Comparison of ENCODE assay signal across 11 cellular contexts in the genomic region with DNA sequence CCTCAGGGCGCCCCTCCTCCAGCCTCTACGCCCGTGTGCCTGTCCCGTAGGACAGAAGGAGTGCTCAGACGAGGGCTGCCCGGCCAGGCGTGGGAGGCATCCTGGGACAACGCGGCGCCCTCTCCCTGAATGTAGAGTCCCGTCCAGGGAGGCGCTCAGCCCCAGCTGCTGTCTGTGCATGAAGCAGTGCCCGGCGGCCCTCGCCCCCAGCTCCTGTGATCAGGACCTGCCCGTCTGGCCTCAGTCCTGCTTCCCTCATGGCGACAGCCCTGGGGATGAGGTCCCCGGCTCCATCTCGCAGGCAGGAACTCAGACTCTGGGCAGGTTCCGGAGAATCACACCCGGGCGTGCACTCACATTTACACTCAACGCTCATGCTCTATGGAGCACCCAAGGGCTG. TPM values are rescaled to one million over a fixed set of nuclear protein-coding genes. Genes with fewer than 3 reads are reported as not detected.
"Had no signal": no experiment of that assay in that cellular context is flagged by ENCODE, and none has a peak within 500 bp of the region (broad histone marks: within the 10 kb centered on the region; RNA-seq: fewer than 3 reads in every experiment).

No MANE protein-coding gene starts in this region.

- H3K27ac ChIP-seq: HL-60 had no signal

- H3K36me3 ChIP-seq: HAP-1 had no signal

- ATAC-seq: HCT116, HepG2, K562 had no signal

- H3K4me1 ChIP-seq: HAP-1 had no signal

- H3K27ac Mint-ChIP-seq: HFFc6 had no signal

- H3K9me3 ChIP-seq: HAP-1 had no signal

- H3K4me3 ChIP-seq: HAP-1, K562 had no signal

- H3K4me3 Mint-ChIP-seq: HFFc6 had no signal

- DNase-seq: GOT3, H7, HFFc6, KG1 had no signal

RNA-seq across cellular contexts. Expression of a gene that starts 24.9 kb away (rescaled TPM):
- total RNA-seq: H4, HepG2, HFFc6, HT1080 had no signal
- polyA plus RNA-seq: HepG2 had no signal

RNA-seq across cellular contexts. Expression of a gene that starts 32.5 kb away (rescaled TPM):
- total RNA-seq: H4, HepG2, HFFc6 had no signal
- polyA plus RNA-seq: HepG2 had no signal

RNA-seq across cellular contexts. Expression of a gene that starts 45.1 kb away (rescaled TPM):
- total RNA-seq: HepG2, HT1080 had no signal
